27 cellular contexts compared by ENCODE assay signal in the genomic region with DNA sequence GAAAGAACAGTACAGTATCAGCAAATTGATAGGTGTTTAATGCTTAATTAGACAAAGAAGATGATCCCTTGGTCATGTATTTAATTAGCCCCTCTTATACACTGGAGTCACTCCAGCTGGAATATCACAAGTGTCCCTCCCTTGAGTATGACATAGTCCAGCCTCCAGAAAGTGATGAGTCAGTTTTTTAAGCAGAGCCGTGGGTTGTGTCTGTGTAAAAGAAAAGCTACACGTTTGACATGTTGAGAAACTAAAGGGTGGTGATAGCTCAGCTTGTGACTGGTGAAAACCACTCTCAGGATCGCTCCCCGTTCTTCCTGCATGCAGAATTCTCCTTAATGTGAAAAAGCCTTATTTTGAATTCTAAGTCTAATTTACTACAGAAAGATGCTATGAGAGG.
DNase-seq lines count a peak whose midpoint lies in the region; ATAC-seq, FAIRE-seq and TF ChIP-seq lines count a peak whose summit lies in the region.
"Had no signal": no experiment of that assay in that cellular context is flagged by ENCODE, and none has a peak within 500 bp of the region (broad histone marks: within the 10 kb centered on the region; RNA-seq: fewer than 3 reads in every experiment).

No MANE protein-coding gene starts in this region.

- WGBS in HepG2 (ENCODE audit: low lambda C conversion rate) = 0% methylated on average over 4 of the region's 4 CpGs
- WGBS in right lobe of liver (ENCODE audit: insufficient coverage, low coverage, low lambda C conversion rate, missing lambda C conversion rate) = 54% methylated on average over 4 of the region's 4 CpGs

- H3K9ac ChIP-seq in HepG2 (ENCODE audit: insufficient read depth, low read depth, low read length) (no peak overlapping the region), keratinocyte (ENCODE audit: control insufficient read depth, extremely low read depth, insufficient read depth, low read length) (no peak overlapping the region)
- H3K9ac ChIP-seq: BLaER1 treated with 17β-estradiol and CSF1 and Interleukin-3, amounts not matched to agents 10 nM and 100 nM had no signal

- no peak overlapping the region for H3K4me3 ChIP-seq in HepG2 (replicated peaks in 1 of 3; ENCODE audit: insufficient read depth in 1 of 3, low read depth in 2 of 3, low read length in 3 of 3)
- H3K4me3 ChIP-seq in right lobe of liver = no peak overlapping the region
- H3K4me3 ChIP-seq in bronchial epithelial cell (ENCODE audit: low read depth, low read length) = no peak overlapping the region
- H3K4me3 ChIP-seq in keratinocyte (ENCODE audit: control insufficient read depth in 2 of 3, extremely low read depth in 1 of 3, insufficient read depth in 2 of 3, low read depth in 1 of 3, low read length in 3 of 3) = no peak overlapping the region
- H3K4me3 ChIP-seq: BLaER1 treated with 17β-estradiol and CSF1 and Interleukin-3, amounts not matched to agents 10 nM and 100 nM; upper lobe of left lung had no signal

- H3K27me3 ChIP-seq in HepG2 (ENCODE audit: control insufficient read depth in 1 of 2, insufficient read depth in 2 of 2, low read length in 2 of 2) (no peaks in the 10 kb centered on the region), right lobe of liver (no peaks in the 10 kb centered on the region), bronchial epithelial cell (ENCODE audit: control insufficient read depth, insufficient read depth, low read length) (no peaks in the 10 kb centered on the region), keratinocyte (ENCODE audit: control insufficient read depth, extremely low read depth, insufficient read depth, low read length) (no peaks in the 10 kb centered on the region)
- H3K27me3 ChIP-seq: BLaER1 treated with 17β-estradiol and CSF1 and Interleukin-3, amounts not matched to agents 10 nM and 100 nM; upper lobe of left lung had no signal

- H3K79me2 ChIP-seq in HepG2 (ENCODE audit: insufficient read depth, low read length) (no peaks in the 10 kb centered on the region), keratinocyte (ENCODE audit: control insufficient read depth, insufficient read depth, low read length) (no peaks in the 10 kb centered on the region)

- no peak overlapping the region for H3K4me2 ChIP-seq in HepG2 (ENCODE audit: low read depth, low read length)
- H3K4me2 ChIP-seq in keratinocyte (ENCODE audit: control insufficient read depth, extremely low read depth, insufficient read depth, low read depth, low read length) = no peak overlapping the region
- H3K4me2 ChIP-seq: BLaER1 treated with 17β-estradiol and CSF1 and Interleukin-3, amounts not matched to agents 10 nM and 100 nM had no signal

- TF ChIP-seq CTCF in HepG2 (CRISPR knock-in tag; IDR thresholded peaks at IDR 0.05) = no peak
- no peak for TF ChIP-seq CTCF in right lobe of liver (IDR thresholded peaks at IDR 0.05)
- TF ChIP-seq CTCF in bronchial epithelial cell (IDR thresholded peaks at IDR 0.05; ENCODE audit: insufficient read depth, low read length, severe bottlenecking) = no peak
- no peak for TF ChIP-seq CTCF in keratinocyte (optimal IDR thresholded peaks at IDR 0.05 in 1 of 3, IDR thresholded peaks at IDR 0.05 in 1 of 3, conservative IDR thresholded peaks at IDR 0.05 in 1 of 3; ENCODE audit: extremely low read depth in 1 of 3, insufficient read depth in 2 of 3, low read length in 3 of 3)

- TF ChIP-seq POLR2A in HepG2 (IDR thresholded peaks at IDR 0.05; ENCODE audit: insufficient read depth in 1 of 2, low read depth in 2 of 2, low read length in 2 of 2) = no peak
- TF ChIP-seq POLR2A in right lobe of liver (IDR thresholded peaks at IDR 0.05) = no peak

- TF ChIP-seq EP300 in HepG2 (IDR thresholded peaks at IDR 0.05; ENCODE audit: low read depth in 2 of 2, low read length in 2 of 2) (no peak), HepG2 (CRISPR knock-in tag; IDR thresholded peaks at IDR 0.05; ENCODE audit: borderline replicate concordance) (no peak)

- no peak for TF ChIP-seq RAD21 in HepG2 (CRISPR knock-in tag; IDR thresholded peaks at IDR 0.05)

- intact Hi-C loops in HepG2 (cut with micrococcal nuclease; ENCODE audit: unreplicated experiment) = no loop called here
- intact Hi-C loops in right lobe of liver (cut with DNase I) = no loop called here

- no peak for ATAC-seq in HepG2
- ATAC-seq in right lobe of liver = no peak
- no peak for ATAC-seq in GM18867 (IDR thresholded peaks at IDR 0.05; ENCODE audit: unreplicated experiment)
- ATAC-seq: left lobe of liver; naive thymus-derived CD8-positive, alpha-beta T cell; stimulated activated effector memory CD8-positive, alpha-beta T cell treated with anti-CD3 and anti-CD28 coated beads, Interleukin-12 subunit alpha, Interleukin-12 subunit beta, amount 100 ng/mL, for 72 hours had no signal

- no peaks in the 10 kb centered on the region for H4K20me1 ChIP-seq in HepG2 (ENCODE audit: insufficient read depth, low read length)
- H4K20me1 ChIP-seq in keratinocyte (ENCODE audit: control insufficient read depth, extremely low read depth, insufficient read depth, low read length) = no peaks in the 10 kb centered on the region
- H4K20me1 ChIP-seq: BLaER1 treated with 17β-estradiol and CSF1 and Interleukin-3, amounts not matched to agents 10 nM and 100 nM had no signal

- POLR2A ChIA-PET in HepG2 (lab: Yijun Ruan, JAX) = no interaction called here

- no TSS peak for BruUV-seq in HepG2 (replicated peaks; lab: Mats Ljungman, UMichigan)

- H3K9me3 ChIP-seq in HepG2 (ENCODE audit: low read length) = no peaks in the 10 kb centered on the region
- no peaks in the 10 kb centered on the region for H3K9me3 ChIP-seq in right lobe of liver
- no peaks in the 10 kb centered on the region for H3K9me3 ChIP-seq in keratinocyte (ENCODE audit: control insufficient read depth, low read depth, low read length)
- H3K9me3 ChIP-seq: BLaER1 treated with 17β-estradiol and CSF1 and Interleukin-3, amounts not matched to agents 10 nM and 100 nM; Caco-2; upper lobe of left lung had no signal

- H3K4me1 ChIP-seq in HepG2 (ENCODE audit: insufficient read depth, low read length) (no peaks in the 10 kb centered on the region), right lobe of liver (peaks cover 0 to 9% (median 0%) of the 10 kb centered on the region in 4 donors), keratinocyte (ENCODE audit: control insufficient read depth, extremely low read depth, insufficient read depth, low read length) (peaks cover 21% of the 10 kb centered on the region)
- H3K4me1 ChIP-seq: BLaER1 treated with 17β-estradiol and CSF1 and Interleukin-3, amounts not matched to agents 10 nM and 100 nM; Caco-2; upper lobe of left lung had no signal

- no peak overlapping the region for H3K27ac ChIP-seq in HepG2 (ENCODE audit: extremely low read length, insufficient read depth, low read length)
- H3K27ac ChIP-seq in right lobe of liver = no peak overlapping the region
- no peak overlapping the region for H3K27ac ChIP-seq in keratinocyte (ENCODE audit: control insufficient read depth, insufficient read depth, low read length)
- H3K27ac ChIP-seq: BLaER1 treated with 17β-estradiol and CSF1 and Interleukin-3, amounts not matched to agents 10 nM and 100 nM; epithelial cell of prostate; upper lobe of left lung; VCaP had no signal

- H2AFZ ChIP-seq in HepG2 (ENCODE audit: low read length) (no peak overlapping the region), keratinocyte (ENCODE audit: control insufficient read depth, low read length) (peak overlapping the region; percentile 8)

- no peak for FAIRE-seq in HepG2 (lab: Jason Lieb, UNC)
- FAIRE-seq in bronchial epithelial cell (lab: Jason Lieb, UNC) = no peak
- FAIRE-seq in keratinocyte (lab: Jason Lieb, UNC) = no peak

- H3K9me1 ChIP-seq in keratinocyte (ENCODE audit: control insufficient read depth, extremely low read depth, insufficient read depth, low read length) = no peaks in the 10 kb centered on the region

- dilution Hi-C loops in keratinocyte (cut with MboI; ENCODE audit: extremely low pct_ligation_motif_present, low sequenced_read_pairs) = no loop called here

- in situ Hi-C loops in HepG2 (cut with HindIII; ENCODE audit: extremely low pct_ligation_motif_present, low pct_unique_long_range_greater_than_20kb) = no loop called here

- H3K36me3 ChIP-seq in HepG2 (replicated peaks in 1 of 2; ENCODE audit: control insufficient read depth in 1 of 2, insufficient read depth in 2 of 2, low read length in 2 of 2) (no peaks in the 10 kb centered on the region), right lobe of liver (no peaks in the 10 kb centered on the region), bronchial epithelial cell (ENCODE audit: control insufficient read depth, insufficient read depth, low read length) (no peaks in the 10 kb centered on the region), keratinocyte (ENCODE audit: control insufficient read depth in 2 of 2, extremely low read depth in 1 of 2, insufficient read depth in 2 of 2, low read length in 2 of 2) (no peaks in the 10 kb centered on the region)
- H3K36me3 ChIP-seq: BLaER1 treated with 17β-estradiol and CSF1 and Interleukin-3, amounts not matched to agents 10 nM and 100 nM; upper lobe of left lung had no signal

- DNase-seq in HepG2 (ENCODE audit: low spot score) (no peak), right lobe of liver (no peak), bronchial epithelial cell (ENCODE audit: low read depth) (peak; percentile 27), keratinocyte (ENCODE audit: low read depth, low spot score) (no peak), hippocampal formation (lab: John Stamatoyannopoulos, UW) (no peak), NCI-H187 (lab: John Stamatoyannopoulos, UW) (no peak), cerebellum (ENCODE audit: low spot score) (no peak)
- DNase-seq: activated CD4-positive, alpha-beta T cell treated with anti-CD3 and anti-CD28 coated beads for 4 hours; activated gamma-delta T cell treated with Interleukin-2 at 50 U/mL for 16 hours; activated T-cell treated with anti-CD3 and anti-CD28 coated beads, Interleukin-2, amount 50 U/mL, for 24 hours; Caco-2; DND-41; effector CD4-positive, alpha-beta T cell; foreskin melanocyte; immature natural killer cell; KBM-7; naive thymus-derived CD8-positive, alpha-beta T cell; NCI-H1436 treated with DMSO at 0.1 percent for 48 hours; stimulated activated CD4-positive, alpha-beta T cell treated with anti-CD3 and anti-CD28 coated beads, Interleukin-4, amount 100 ng/mL, for 24 hours; substantia nigra; upper lobe of left lung had no signal

- CTCF ChIA-PET in HepG2 (lab: Yijun Ruan, JAX; ENCODE audit: low intra/inter-chr PET ratio, low total read pairs) = no interaction called here

TF ChIP-seq in HepG2, 621 proteins besides CTCF, POLR2A, EP300 and RAD21:
- TF ChIP-seq MAFF (IDR thresholded peaks at IDR 0.05; ENCODE audit: low read depth, low read length) (peak; percentile 82), ZNF367 (CRISPR knock-in tag; IDR thresholded peaks at IDR 0.05; ENCODE audit: borderline replicate concordance) (no peak), MAFK (conservative IDR thresholded peaks at IDR 0.05 in 1 of 2, IDR thresholded peaks at IDR 0.05 in 1 of 2; ENCODE audit: low read length in 2 of 2) (peak; percentile 77 to 90)
